Comparison of ENCODE assay signal across 20 cellular contexts in genomic region chr13:34671136-34671535, GRCh38.
DNase-seq lines count a peak whose midpoint lies in the region; ATAC-seq lines count a peak whose summit lies in the region.
"Had no signal": no experiment of that assay in that cellular context is flagged by ENCODE, and none has a peak within 500 bp of the region (broad histone marks: within the 10 kb centered on the region; RNA-seq: fewer than 3 reads in every experiment).

No MANE protein-coding gene starts in this region.

- H2BK15ac ChIP-seq in neuronal stem cell (ENCODE audit: low read length) = no peak overlapping the region

- H3K4me1 ChIP-seq in aorta (ENCODE audit: control insufficient read depth in 1 of 2, insufficient read depth in 2 of 2, low read length in 2 of 2) = peaks cover 0 to 3% of the 10 kb centered on the region in 2 donors
- H3K4me1 ChIP-seq in neuronal stem cell (ENCODE audit: control insufficient read depth in 2 of 2, insufficient read depth in 1 of 2, low read depth in 1 of 2, low read length in 2 of 2) = peaks cover 0 to 2% of the 10 kb centered on the region in 2 donors
- H3K4me1 ChIP-seq: right lobe of liver, transverse colon had no signal

- H4K8ac ChIP-seq in neuronal stem cell (ENCODE audit: low read depth, low read length) = no peak overlapping the region

- DNase-seq in NCI-H1105 treated with DMSO at 0.1 percent for 48 hours (lab: John Stamatoyannopoulos, UW) = peak; percentile 1
- DNase-seq in NCI-H1105 (lab: John Stamatoyannopoulos, UW) = no peak
- DNase-seq in cerebellar nuclear complex (lab: John Stamatoyannopoulos, UW) = peak; percentile 61 to 76
- peak; percentile 66 for DNase-seq in middle frontal gyrus (ENCODE audit: extremely low spot score, low spot score)
- DNase-seq in aorta = no peak
- DNase-seq in foreskin melanocyte = no peak
- no peak for DNase-seq in neuronal stem cell (ENCODE audit: low spot score)
- DNase-seq: activated CD4-positive, alpha-beta T cell treated with anti-CD3 and anti-CD28 coated beads for 4 hours; central memory CD4-positive, alpha-beta T cell; DMS153; HCEC 1CT; IMR-90; NCI-H2081; NCI-H524; right lobe of liver; stimulated activated naive B cell treated with anti-CD40 and anti-IgM and Interleukin-4, amounts not matched to agents 10 μg/mL and 1 μg/mL and 100 μg/mL, for 72 hours; transverse colon had no signal

- H3K4me3 ChIP-seq in aorta (ENCODE audit: low read length in 2 of 2) (no peak overlapping the region), neuronal stem cell (ENCODE audit: low read length in 2 of 2) (no peak overlapping the region)
- H3K4me3 ChIP-seq: right lobe of liver, transverse colon had no signal

- H3K4ac ChIP-seq in neuronal stem cell (ENCODE audit: low read length) = no peak overlapping the region

- peak; percentile 59 for ATAC-seq in aorta (ENCODE audit: low FRiP score)
- no peak for ATAC-seq in GM18867 (IDR thresholded peaks at IDR 0.05; ENCODE audit: unreplicated experiment)
- ATAC-seq: right lobe of liver; stimulated activated naive B cell treated with anti-CD40 and anti-IgM and Interleukin-4, amounts not matched to agents 10 μg/mL and 1 μg/mL and 100 μg/mL, for 72 hours had no signal

- H3K36me3 ChIP-seq in aorta (ENCODE audit: control insufficient read depth in 1 of 2, insufficient read depth in 2 of 2, low read length in 1 of 2) = no peaks in the 10 kb centered on the region
- no peaks in the 10 kb centered on the region for H3K36me3 ChIP-seq in neuronal stem cell (replicated peaks in 1 of 2; ENCODE audit: control insufficient read depth in 2 of 2, insufficient read depth in 2 of 2, low read length in 2 of 2)
- H3K36me3 ChIP-seq: right lobe of liver, transverse colon had no signal

- H3K4me2 ChIP-seq in neuronal stem cell (ENCODE audit: insufficient read depth, low read length, poor library complexity, severe bottlenecking) = no peak overlapping the region

- no peak overlapping the region for H4K91ac ChIP-seq in neuronal stem cell (ENCODE audit: low read depth, low read length, poor library complexity)

- no peak overlapping the region for H3K23ac ChIP-seq in neuronal stem cell (ENCODE audit: low read depth, low read length, poor library complexity)

- H3K27me3 ChIP-seq in aorta (ENCODE audit: control insufficient read depth in 1 of 2, insufficient read depth in 2 of 2, low read length in 1 of 2) (no peaks in the 10 kb centered on the region), neuronal stem cell (ENCODE audit: control insufficient read depth in 3 of 3, insufficient read depth in 3 of 3, low read depth in 1 of 3, low read length in 3 of 3) (no peaks in the 10 kb centered on the region)
- H3K27me3 ChIP-seq: right lobe of liver, transverse colon had no signal

- no peaks in the 10 kb centered on the region for H3K79me1 ChIP-seq in neuronal stem cell (ENCODE audit: low read depth, low read length)

- H3K9ac ChIP-seq in neuronal stem cell (ENCODE audit: low read depth, low read length, poor library complexity) = no peak overlapping the region

- H2AK5ac ChIP-seq in neuronal stem cell (ENCODE audit: low read depth, low read length) = no peak overlapping the region

- H2BK120ac ChIP-seq in neuronal stem cell (ENCODE audit: low read depth, low read length) = no peak overlapping the region

- no peak overlapping the region for H2AFZ ChIP-seq in neuronal stem cell (ENCODE audit: low read length)

- no peak overlapping the region for H2BK12ac ChIP-seq in neuronal stem cell (ENCODE audit: low read length)

- H3K18ac ChIP-seq in neuronal stem cell (ENCODE audit: low read length) = no peak overlapping the region

- intact Hi-C loops in aorta (cut with DNase I) = no loop called here

- H3K9me3 ChIP-seq in aorta (ENCODE audit: control insufficient read depth, low read length) (no peaks in the 10 kb centered on the region), neuronal stem cell (replicated peaks in 1 of 2; ENCODE audit: control insufficient read depth in 2 of 2, insufficient read depth in 1 of 2, low read depth in 1 of 2, low read length in 2 of 2) (no peaks in the 10 kb centered on the region)
- H3K9me3 ChIP-seq: right lobe of liver, transverse colon had no signal

- H3K27ac ChIP-seq in aorta (ENCODE audit: low read depth in 1 of 2, low read length in 2 of 2) (no peak overlapping the region), neuronal stem cell (replicated peaks; ENCODE audit: low read length) (no peak overlapping the region)
- H3K27ac ChIP-seq: 22Rv1, C4-2B, right lobe of liver, transverse colon had no signal

- no peak overlapping the region for H2BK5ac ChIP-seq in neuronal stem cell (ENCODE audit: low read length)

- no peak overlapping the region for H3K14ac ChIP-seq in neuronal stem cell (ENCODE audit: low read length)

Comparison
In these comparisons a context has a peak if more than half of its experiments do, and no peak if none do; other contexts are left out.
1. DNase-seq: peak in NCI-H1105 treated with DMSO at 0.1 percent for 48 hours (single experiment), cerebellar nuclear complex (2 of 2) and middle frontal gyrus (single experiment); none in NCI-H1105 (single experiment), aorta (0 of 2), foreskin melanocyte (single experiment) and neuronal stem cell (single experiment).